Comparison of ENCODE assay signal across 1 cellular context in the genomic region with DNA sequence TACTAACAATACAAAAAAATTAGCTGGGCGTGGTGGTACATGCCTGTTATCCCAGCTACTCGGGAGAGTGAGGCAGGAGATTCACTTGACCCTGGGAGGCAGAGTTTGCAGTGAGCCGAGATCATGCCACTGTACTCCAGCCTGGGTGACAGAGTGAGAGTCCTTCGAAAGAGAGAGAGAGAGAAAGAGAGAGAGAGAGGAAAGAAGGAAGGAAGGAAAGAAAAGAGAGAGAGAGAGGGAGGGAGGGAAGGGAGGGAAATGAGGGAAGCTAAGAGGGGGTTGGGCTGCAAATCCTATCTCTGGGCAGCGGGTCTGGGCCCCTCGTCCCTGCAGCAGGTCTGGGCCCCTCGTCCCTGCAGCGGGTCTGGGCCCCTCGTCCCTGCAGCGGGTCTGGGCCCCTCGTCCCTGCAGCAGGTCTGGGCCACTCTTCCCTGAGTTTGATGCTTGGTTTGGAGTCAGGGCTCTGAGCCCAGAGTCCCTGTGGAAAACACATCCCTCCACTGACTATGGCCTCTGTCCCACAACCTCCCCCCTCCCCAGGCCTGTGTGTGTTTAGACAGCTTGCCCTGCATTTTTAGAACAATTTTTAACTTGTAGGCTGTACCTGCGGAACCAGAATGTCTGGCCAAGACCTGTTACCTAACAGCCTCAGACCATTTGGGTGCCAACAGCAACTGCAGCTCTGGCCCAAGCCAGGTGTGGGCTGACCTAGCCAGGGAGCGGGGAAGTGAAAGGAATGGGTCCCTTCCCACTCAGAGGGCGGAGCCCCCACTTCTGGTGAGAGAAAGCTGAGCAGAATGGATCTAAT.
A peak's percentile ranks its signal among the peaks of the same experiment; 100 is the strongest.
TF ChIP-seq lines count a peak whose summit lies in the region.

No MANE protein-coding gene starts in this region.

TF ChIP-seq in K562, 482 proteins besides CTCF, POLR2A, EP300 and RAD21 (continued from another document and continues in another):
- TF ChIP-seq, protein P1, sequence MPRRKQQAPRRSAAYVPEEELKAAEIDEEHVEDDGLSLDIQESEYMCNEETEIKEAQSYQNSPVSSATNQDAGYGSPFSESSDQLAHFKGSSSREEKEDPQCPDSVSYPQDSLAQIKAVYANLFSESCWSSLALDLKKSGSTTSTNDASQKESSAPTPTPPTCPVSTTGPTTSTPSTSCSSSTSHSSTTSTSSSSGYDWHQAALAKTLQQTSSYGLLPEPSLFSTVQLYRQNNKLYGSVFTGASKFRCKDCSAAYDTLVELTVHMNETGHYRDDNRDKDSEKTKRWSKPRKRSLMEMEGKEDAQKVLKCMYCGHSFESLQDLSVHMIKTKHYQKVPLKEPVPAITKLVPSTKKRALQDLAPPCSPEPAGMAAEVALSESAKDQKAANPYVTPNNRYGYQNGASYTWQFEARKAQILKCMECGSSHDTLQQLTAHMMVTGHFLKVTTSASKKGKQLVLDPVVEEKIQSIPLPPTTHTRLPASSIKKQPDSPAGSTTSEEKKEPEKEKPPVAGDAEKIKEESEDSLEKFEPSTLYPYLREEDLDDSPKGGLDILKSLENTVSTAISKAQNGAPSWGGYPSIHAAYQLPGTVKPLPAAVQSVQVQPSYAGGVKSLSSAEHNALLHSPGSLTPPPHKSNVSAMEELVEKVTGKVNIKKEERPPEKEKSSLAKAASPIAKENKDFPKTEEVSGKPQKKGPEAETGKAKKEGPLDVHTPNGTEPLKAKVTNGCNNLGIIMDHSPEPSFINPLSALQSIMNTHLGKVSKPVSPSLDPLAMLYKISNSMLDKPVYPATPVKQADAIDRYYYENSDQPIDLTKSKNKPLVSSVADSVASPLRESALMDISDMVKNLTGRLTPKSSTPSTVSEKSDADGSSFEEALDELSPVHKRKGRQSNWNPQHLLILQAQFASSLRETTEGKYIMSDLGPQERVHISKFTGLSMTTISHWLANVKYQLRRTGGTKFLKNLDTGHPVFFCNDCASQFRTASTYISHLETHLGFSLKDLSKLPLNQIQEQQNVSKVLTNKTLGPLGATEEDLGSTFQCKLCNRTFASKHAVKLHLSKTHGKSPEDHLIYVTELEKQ (CRISPR knock-in tag; IDR thresholded peaks at IDR 0.05): no peak
- TF ChIP-seq ETV5 (CRISPR knock-in tag; IDR thresholded peaks at IDR 0.05; ENCODE audit: low read depth) (no peak), ETV1 (tag; conservative IDR thresholded peaks at IDR 0.05; ENCODE audit: low read depth) (no peak), ZNF184 (CRISPR knock-in tag; IDR thresholded peaks at IDR 0.05) (no peak), ESRRA (IDR thresholded peaks at IDR 0.05; ENCODE audit: borderline replicate concordance, low read depth) (no peak), KAT7 (CRISPR knock-in tag; IDR thresholded peaks at IDR 0.05; ENCODE audit: borderline replicate concordance) (no peak; the same call in 1 of the 2 replicates), NBN (IDR thresholded peaks at IDR 0.05; ENCODE audit: low read depth) (peak; percentile 60), TFAM (CRISPR knock-in tag; conservative IDR thresholded peaks at IDR 0.05) (no peak), CREB1 (IDR thresholded peaks at IDR 0.05) (no peak), CREB1 (CRISPR knock-in tag; IDR thresholded peaks at IDR 0.05) (0 out of 2 replicates have a peak, but pooled peaks have one; percentile 26), ZNF717 (CRISPR knock-in tag; IDR thresholded peaks at IDR 0.05) (no peak), TAF9B (IDR thresholded peaks at IDR 0.05; ENCODE audit: partially characterized antibody) (no peak), WHSC1 (IDR thresholded peaks at IDR 0.05; ENCODE audit: low read length) (no peak), HOXB6 (CRISPR knock-in tag; IDR thresholded peaks at IDR 0.05; ENCODE audit: borderline replicate concordance) (no peak), CCAR2 (IDR thresholded peaks at IDR 0.05; ENCODE audit: low read depth, low read length) (no peak), ILF3 (IDR thresholded peaks at IDR 0.05; ENCODE audit: borderline replicate concordance) (no peak), MYC (IDR thresholded peaks at IDR 0.05; ENCODE audit: low read depth, low read length) (no peak; the same call in 1 of the 2 replicates), MYC (CRISPR knock-in tag; IDR thresholded peaks at IDR 0.05; ENCODE audit: borderline replicate concordance, low read depth) (0 out of 2 replicates have a peak, but pooled peaks have one; percentile 7), HDAC8 (tag; IDR thresholded peaks at IDR 0.05) (no peak), ZFX (CRISPR knock-in tag; IDR thresholded peaks at IDR 0.05) (no peak), PHB2 (IDR thresholded peaks at IDR 0.05; ENCODE audit: low read depth) (no peak), SMC3 (conservative IDR thresholded peaks at IDR 0.05; ENCODE audit: insufficient read depth, low read depth, low read length) (no peak), HNRNPUL1 (IDR thresholded peaks at IDR 0.05; ENCODE audit: low read length) (no peak), KHSRP (IDR thresholded peaks at IDR 0.05) (no peak), STAT5A (IDR thresholded peaks at IDR 0.05; ENCODE audit: borderline replicate concordance, low read length) (no peak), SAFB (IDR thresholded peaks at IDR 0.05; ENCODE audit: borderline replicate concordance, low read depth, low read length) (no peak), FOXK2 (conservative IDR thresholded peaks at IDR 0.05 in 1 of 2, IDR thresholded peaks at IDR 0.05 in 1 of 2; ENCODE audit: low read depth in 2 of 2) (no peak), TAF15 (IDR thresholded peaks at IDR 0.05; ENCODE audit: low read depth, low read length) (no peak), RAD51 (IDR thresholded peaks at IDR 0.05; ENCODE audit: borderline replicate concordance, low read depth) (no peak), RB1 (IDR thresholded peaks at IDR 0.05; ENCODE audit: low read depth) (peak; percentile 36; the same call in 1 of the 2 replicates), EHMT2 (IDR thresholded peaks at IDR 0.05) (no peak), CBFB (CRISPR knock-in tag; IDR thresholded peaks at IDR 0.05) (no peak), KLF6 (CRISPR knock-in tag; IDR thresholded peaks at IDR 0.05; ENCODE audit: borderline replicate concordance) (no peak), HIVEP1 (CRISPR knock-in tag; IDR thresholded peaks at IDR 0.05) (0 out of 2 replicates have a peak, but pooled peaks have one; percentile 32), NFIX (CRISPR knock-in tag; IDR thresholded peaks at IDR 0.05; ENCODE audit: low read depth) (no peak), ZNF140 (CRISPR knock-in tag; IDR thresholded peaks at IDR 0.05) (no peak), PTTG1 (tag; IDR thresholded peaks at IDR 0.05; ENCODE audit: low read depth) (no peak)
- TF ChIP-seq, protein P2, sequence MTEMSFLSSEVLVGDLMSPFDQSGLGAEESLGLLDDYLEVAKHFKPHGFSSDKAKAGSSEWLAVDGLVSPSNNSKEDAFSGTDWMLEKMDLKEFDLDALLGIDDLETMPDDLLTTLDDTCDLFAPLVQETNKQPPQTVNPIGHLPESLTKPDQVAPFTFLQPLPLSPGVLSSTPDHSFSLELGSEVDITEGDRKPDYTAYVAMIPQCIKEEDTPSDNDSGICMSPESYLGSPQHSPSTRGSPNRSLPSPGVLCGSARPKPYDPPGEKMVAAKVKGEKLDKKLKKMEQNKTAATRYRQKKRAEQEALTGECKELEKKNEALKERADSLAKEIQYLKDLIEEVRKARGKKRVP (CRISPR knock-in tag; IDR thresholded peaks at IDR 0.05): 0 out of 2 replicates have a peak, but pooled peaks have one; percentile 16
- TF ChIP-seq, protein P3, sequence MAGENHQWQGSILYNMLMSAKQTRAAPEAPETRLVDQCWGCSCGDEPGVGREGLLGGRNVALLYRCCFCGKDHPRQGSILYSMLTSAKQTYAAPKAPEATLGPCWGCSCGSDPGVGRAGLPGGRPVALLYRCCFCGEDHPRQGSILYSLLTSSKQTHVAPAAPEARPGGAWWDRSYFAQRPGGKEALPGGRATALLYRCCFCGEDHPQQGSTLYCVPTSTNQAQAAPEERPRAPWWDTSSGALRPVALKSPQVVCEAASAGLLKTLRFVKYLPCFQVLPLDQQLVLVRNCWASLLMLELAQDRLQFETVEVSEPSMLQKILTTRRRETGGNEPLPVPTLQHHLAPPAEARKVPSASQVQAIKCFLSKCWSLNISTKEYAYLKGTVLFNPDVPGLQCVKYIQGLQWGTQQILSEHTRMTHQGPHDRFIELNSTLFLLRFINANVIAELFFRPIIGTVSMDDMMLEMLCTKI (IDR thresholded peaks at IDR 0.05; ENCODE audit: partially characterized antibody): no peak
- TF ChIP-seq, protein P4, sequence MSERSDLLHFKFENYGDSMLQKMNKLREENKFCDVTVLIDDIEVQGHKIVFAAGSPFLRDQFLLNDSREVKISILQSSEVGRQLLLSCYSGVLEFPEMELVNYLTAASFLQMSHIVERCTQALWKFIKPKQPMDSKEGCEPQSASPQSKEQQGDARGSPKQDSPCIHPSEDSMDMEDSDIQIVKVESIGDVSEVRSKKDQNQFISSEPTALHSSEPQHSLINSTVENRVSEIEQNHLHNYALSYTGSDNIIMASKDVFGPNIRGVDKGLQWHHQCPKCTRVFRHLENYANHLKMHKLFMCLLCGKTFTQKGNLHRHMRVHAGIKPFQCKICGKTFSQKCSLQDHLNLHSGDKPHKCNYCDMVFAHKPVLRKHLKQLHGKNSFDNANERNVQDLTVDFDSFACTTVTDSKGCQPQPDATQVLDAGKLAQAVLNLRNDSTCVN (CRISPR knock-in tag; IDR thresholded peaks at IDR 0.05): no peak
- TF ChIP-seq, protein P5, sequence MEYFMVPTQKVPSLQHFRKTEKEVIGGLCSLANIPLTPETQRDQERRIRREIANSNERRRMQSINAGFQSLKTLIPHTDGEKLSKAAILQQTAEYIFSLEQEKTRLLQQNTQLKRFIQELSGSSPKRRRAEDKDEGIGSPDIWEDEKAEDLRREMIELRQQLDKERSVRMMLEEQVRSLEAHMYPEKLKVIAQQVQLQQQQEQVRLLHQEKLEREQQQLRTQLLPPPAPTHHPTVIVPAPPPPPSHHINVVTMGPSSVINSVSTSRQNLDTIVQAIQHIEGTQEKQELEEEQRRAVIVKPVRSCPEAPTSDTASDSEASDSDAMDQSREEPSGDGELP (CRISPR knock-in tag; IDR thresholded peaks at IDR 0.05; ENCODE audit: borderline replicate concordance): no peak
- TF ChIP-seq, protein P6, sequence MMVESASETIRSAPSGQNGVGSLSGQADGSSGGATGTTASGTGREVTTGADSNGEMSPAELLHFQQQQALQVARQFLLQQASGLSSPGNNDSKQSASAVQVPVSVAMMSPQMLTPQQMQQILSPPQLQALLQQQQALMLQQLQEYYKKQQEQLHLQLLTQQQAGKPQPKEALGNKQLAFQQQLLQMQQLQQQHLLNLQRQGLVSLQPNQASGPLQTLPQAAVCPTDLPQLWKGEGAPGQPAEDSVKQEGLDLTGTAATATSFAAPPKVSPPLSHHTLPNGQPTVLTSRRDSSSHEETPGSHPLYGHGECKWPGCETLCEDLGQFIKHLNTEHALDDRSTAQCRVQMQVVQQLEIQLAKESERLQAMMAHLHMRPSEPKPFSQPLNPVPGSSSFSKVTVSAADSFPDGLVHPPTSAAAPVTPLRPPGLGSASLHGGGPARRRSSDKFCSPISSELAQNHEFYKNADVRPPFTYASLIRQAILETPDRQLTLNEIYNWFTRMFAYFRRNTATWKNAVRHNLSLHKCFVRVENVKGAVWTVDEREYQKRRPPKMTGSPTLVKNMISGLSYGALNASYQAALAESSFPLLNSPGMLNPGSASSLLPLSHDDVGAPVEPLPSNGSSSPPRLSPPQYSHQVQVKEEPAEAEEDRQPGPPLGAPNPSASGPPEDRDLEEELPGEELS (CRISPR knock-in tag; IDR thresholded peaks at IDR 0.05; ENCODE audit: borderline replicate concordance): no peak
- TF ChIP-seq, protein P7, sequence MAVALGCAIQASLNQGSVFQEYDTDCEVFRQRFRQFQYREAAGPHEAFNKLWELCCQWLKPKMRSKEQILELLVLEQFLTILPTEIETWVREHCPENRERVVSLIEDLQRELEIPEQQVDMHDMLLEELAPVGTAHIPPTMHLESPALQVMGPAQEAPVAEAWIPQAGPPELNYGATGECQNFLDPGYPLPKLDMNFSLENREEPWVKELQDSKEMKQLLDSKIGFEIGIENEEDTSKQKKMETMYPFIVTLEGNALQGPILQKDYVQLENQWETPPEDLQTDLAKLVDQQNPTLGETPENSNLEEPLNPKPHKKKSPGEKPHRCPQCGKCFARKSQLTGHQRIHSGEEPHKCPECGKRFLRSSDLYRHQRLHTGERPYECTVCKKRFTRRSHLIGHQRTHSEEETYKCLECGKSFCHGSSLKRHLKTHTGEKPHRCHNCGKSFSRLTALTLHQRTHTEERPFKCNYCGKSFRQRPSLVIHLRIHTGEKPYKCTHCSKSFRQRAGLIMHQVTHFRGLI (CRISPR knock-in tag; IDR thresholded peaks at IDR 0.05): no peak
- TF ChIP-seq, protein P8, sequence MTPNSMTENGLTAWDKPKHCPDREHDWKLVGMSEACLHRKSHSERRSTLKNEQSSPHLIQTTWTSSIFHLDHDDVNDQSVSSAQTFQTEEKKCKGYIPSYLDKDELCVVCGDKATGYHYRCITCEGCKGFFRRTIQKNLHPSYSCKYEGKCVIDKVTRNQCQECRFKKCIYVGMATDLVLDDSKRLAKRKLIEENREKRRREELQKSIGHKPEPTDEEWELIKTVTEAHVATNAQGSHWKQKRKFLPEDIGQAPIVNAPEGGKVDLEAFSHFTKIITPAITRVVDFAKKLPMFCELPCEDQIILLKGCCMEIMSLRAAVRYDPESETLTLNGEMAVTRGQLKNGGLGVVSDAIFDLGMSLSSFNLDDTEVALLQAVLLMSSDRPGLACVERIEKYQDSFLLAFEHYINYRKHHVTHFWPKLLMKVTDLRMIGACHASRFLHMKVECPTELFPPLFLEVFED (CRISPR knock-in tag; conservative IDR thresholded peaks at IDR 0.05): no peak
- TF ChIP-seq, protein P9, sequence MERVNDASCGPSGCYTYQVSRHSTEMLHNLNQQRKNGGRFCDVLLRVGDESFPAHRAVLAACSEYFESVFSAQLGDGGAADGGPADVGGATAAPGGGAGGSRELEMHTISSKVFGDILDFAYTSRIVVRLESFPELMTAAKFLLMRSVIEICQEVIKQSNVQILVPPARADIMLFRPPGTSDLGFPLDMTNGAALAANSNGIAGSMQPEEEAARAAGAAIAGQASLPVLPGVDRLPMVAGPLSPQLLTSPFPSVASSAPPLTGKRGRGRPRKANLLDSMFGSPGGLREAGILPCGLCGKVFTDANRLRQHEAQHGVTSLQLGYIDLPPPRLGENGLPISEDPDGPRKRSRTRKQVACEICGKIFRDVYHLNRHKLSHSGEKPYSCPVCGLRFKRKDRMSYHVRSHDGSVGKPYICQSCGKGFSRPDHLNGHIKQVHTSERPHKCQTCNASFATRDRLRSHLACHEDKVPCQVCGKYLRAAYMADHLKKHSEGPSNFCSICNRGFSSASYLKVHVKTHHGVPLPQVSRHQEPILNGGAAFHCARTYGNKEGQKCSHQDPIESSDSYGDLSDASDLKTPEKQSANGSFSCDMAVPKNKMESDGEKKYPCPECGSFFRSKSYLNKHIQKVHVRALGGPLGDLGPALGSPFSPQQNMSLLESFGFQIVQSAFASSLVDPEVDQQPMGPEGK (CRISPR knock-in tag; IDR thresholded peaks at IDR 0.05; ENCODE audit: borderline replicate concordance): no peak
